22 cellular contexts compared by ENCODE assay signal in genomic region chr1:191438979-191439378, GRCh38.
"Had no signal": no experiment of that assay in that cellular context is flagged by ENCODE, and none has a peak within 500 bp of the region (broad histone marks: within the 10 kb centered on the region; RNA-seq: fewer than 3 reads in every experiment).

No MANE protein-coding gene starts in this region.

- H3K9me3 ChIP-seq: mucosa of descending colon, ovary, prostate gland, suprapubic skin, thoracic aorta, upper lobe of right lung had no signal

- H3K36me3 ChIP-seq: left ventricle myocardium inferior, ovary, prostate gland, spleen, suprapubic skin, thoracic aorta, tibial artery, upper lobe of right lung had no signal

- H3K27me3 ChIP-seq: ovary, spleen, suprapubic skin, tibial artery, upper lobe of right lung had no signal

- H3K27ac ChIP-seq: left ventricle myocardium inferior, ovary, prostate gland, skin epidermis, spleen, suprapubic skin, thoracic aorta, tibial artery, upper lobe of right lung had no signal

- H3K4me3 ChIP-seq: left ventricle myocardium inferior, lung, mucosa of descending colon, ovary, prostate gland, skin epidermis, spleen, suprapubic skin, thoracic aorta, tibial artery, upper lobe of right lung had no signal

- H3K4me1 ChIP-seq: left ventricle myocardium inferior, prostate gland, spleen, suprapubic skin, tibial artery, upper lobe of right lung had no signal

- DNase-seq: immature natural killer cell; left ventricle myocardium inferior; midbrain; mucosa of descending colon; naive thymus-derived CD4-positive, alpha-beta T cell; ovary; posterior cingulate gyrus; retina; right cardiac atrium; spleen; stimulated activated CD4-positive, alpha-beta T cell treated with anti-CD3 and anti-CD28 coated beads, Interleukin-4, amount 100 ng/mL, for 24 hours; stimulated activated naive CD4-positive, alpha-beta T cell; tibial artery; trophoblast cell; upper lobe of right lung had no signal

- FAIRE-seq: islet of Langerhans, urothelium cell line had no signal
